Comparison of ENCODE assay signal across 23 cellular contexts in genomic region chr4:113272523-113272922, GRCh38.
"Had no signal": no experiment of that assay in that cellular context is flagged by ENCODE, and none has a peak within 500 bp of the region (broad histone marks: within the 10 kb centered on the region; RNA-seq: fewer than 3 reads in every experiment).

No MANE protein-coding gene starts in this region.

- DNase-seq: activated CD4-positive, alpha-beta memory T cell treated with anti-CD3 and anti-CD28 coated beads, Interleukin-2, amount 10 ng/mL, durations not matched to agents 7 days and 5 days; activated CD4-positive, alpha-beta T cell treated with anti-CD3 and anti-CD28 coated beads for 1 hour; activated CD4-positive, alpha-beta T cell treated with anti-CD3 and anti-CD28 coated beads for 48 hours; activated CD4-positive, CD25-positive, alpha-beta regulatory T cell; activated CD8-positive, alpha-beta memory T cell treated with anti-CD3 and anti-CD28 coated beads for 24 hours; activated CD8-positive, alpha-beta memory T cell treated with anti-CD3 and anti-CD28 coated beads, Interleukin-2, amount 10 ng/mL, durations not matched to agents 7 days and 5 days; activated gamma-delta T cell; activated naive CD4-positive, alpha-beta T cell treated with Interleukin-2 at 50 U/mL for 16 hours; activated naive CD8-positive, alpha-beta T cell treated with anti-CD3 and anti-CD28 coated beads, Interleukin-2, amount 10 ng/mL, durations not matched to agents 7 days and 5 days; activated T-cell treated with anti-CD3 and anti-CD28 coated beads, Interleukin-2, amount 50 U/mL, for 24 hours; amygdala; MG63; NCI-H1048; NCI-H1105 treated with DMSO at 0.1 percent for 48 hours; NCI-H1436; NCI-H1694 treated with DMSO at 0.1 percent for 48 hours; NCI-H2029; NCI-H345; NCI-H524 treated with DMSO at 0.1 percent for 48 hours; SHP77 treated with DMSO at 0.1 percent for 48 hours; SK-N-SH; WERI-Rb-1 had no signal

- ATAC-seq: activated CD8-positive, alpha-beta memory T cell treated with anti-CD3 and anti-CD28 coated beads, Interleukin-2, amount 10 ng/mL, durations not matched to agents 7 days and 5 days; Panc1 had no signal
